ENCODE assay signal across 8 cellular contexts in genomic region chr17:4143563-4144410, GRCh38. TPM values are rescaled to one million over a fixed set of nuclear protein-coding genes. Genes with fewer than 3 reads are reported as not detected.
DNase-seq lines count a peak whose midpoint lies in the region; ATAC-seq and TF ChIP-seq lines count a peak whose summit lies in the region.

No MANE protein-coding gene starts in this region.

- peaks cover 21% of the 10 kb centered on the region for H3K4me1 Mint-ChIP-seq in Calu3 (ENCODE audit: low read depth, unreplicated experiment)

- H3K9ac ChIP-seq in HUES64 (ENCODE audit: low read depth, low read length) (peak overlapping the region; percentile 84), OCI-LY1 (ENCODE audit: low read length) (peak overlapping the region; percentile 92)

- no peak for TF ChIP-seq CTCF in Calu3 (IDR thresholded peaks at IDR 0.05; ENCODE audit: unreplicated experiment)
- TF ChIP-seq CTCF in OCI-LY1 (IDR thresholded peaks at IDR 0.05; ENCODE audit: low read length): no peak
- TF ChIP-seq CTCF in epithelial cell of esophagus (IDR thresholded peaks at IDR 0.05; ENCODE audit: insufficient read depth, low read depth, low read length, missing control alignments): no peak

- H3K4me3 ChIP-seq in HUES64 (ENCODE audit: low read length) (peak overlapping the region; percentile 88), OCI-LY1 (ENCODE audit: low read depth, low read length, poor library complexity, severe bottlenecking) (peak overlapping the region; percentile 95), epithelial cell of esophagus (ENCODE audit: low read length) (peak overlapping the region; percentile 92)

- H2AFZ ChIP-seq in OCI-LY1 (ENCODE audit: low read length): no peak overlapping the region

- WGBS in HUES64: 3% methylated on average over 69 of the region's 69 CpGs

- DNase-seq in Calu3 (peak; percentile 76), activated T-cell treated with anti-CD3 and anti-CD28 coated beads for 24 hours (ENCODE audit: low read depth) (peak; percentile 85), epithelial cell of esophagus (ENCODE audit: low read depth) (peak; percentile 94), middle frontal gyrus (ENCODE audit: extremely low spot score, low spot score) (peak; percentile 76)
- peak; percentile 81 to 85 for DNase-seq in stimulated activated CD8-positive, alpha-beta memory T cell treated with anti-CD3 and anti-CD28 coated beads, Interleukin-15, amount 100 ng/mL, for 48 hours (ENCODE audit: low read depth in 2 of 2)

- BruUV-seq in Calu3 (replicated peaks; lab: Mats Ljungman, UMichigan): no TSS peak

- H3F3A ChIP-seq in OCI-LY1 (ENCODE audit: insufficient read depth, low read length): no peaks in the 10 kb centered on the region

- peaks cover 6% of the 10 kb centered on the region; the same call in 1 of the 2 replicates for H3K4me1 ChIP-seq in HUES64 (ENCODE audit: insufficient read depth, low read length)
- peaks cover 39% of the 10 kb centered on the region for H3K4me1 ChIP-seq in OCI-LY1 (ENCODE audit: insufficient read depth, low read length, severe bottlenecking)

- H3K27me3 ChIP-seq in HUES64 (ENCODE audit: insufficient read depth, low read length): no peaks in the 10 kb centered on the region
- H3K27me3 ChIP-seq in OCI-LY1 (ENCODE audit: insufficient read depth, low read length): no peaks in the 10 kb centered on the region

- H3K27me3 Mint-ChIP-seq in Calu3 (ENCODE audit: unreplicated experiment): no peaks in the 10 kb centered on the region

- peak; percentile 69 for ATAC-seq in GM21447 (IDR thresholded peaks at IDR 0.05; ENCODE audit: unreplicated experiment)

- peak overlapping the region; percentile 99 for H3K27ac Mint-ChIP-seq in Calu3 (ENCODE audit: unreplicated experiment)

- H3K9me3 ChIP-seq in HUES64 (ENCODE audit: insufficient read depth, low read depth, low read length) (no peaks in the 10 kb centered on the region), OCI-LY1 (ENCODE audit: low read length) (no peaks in the 10 kb centered on the region)

- peak overlapping the region; percentile 90 for H3K4me3 Mint-ChIP-seq in Calu3 (ENCODE audit: low read depth, unreplicated experiment)

- H3K36me3 ChIP-seq in HUES64 (ENCODE audit: insufficient read depth, low read length) (no peaks in the 10 kb centered on the region; the same call in 1 of the 2 replicates), OCI-LY1 (ENCODE audit: insufficient read depth, low read length) (peaks cover 8% of the 10 kb centered on the region; the same call in 1 of the 2 replicates)

- no peaks in the 10 kb centered on the region for H3K9me2 ChIP-seq in OCI-LY1 (ENCODE audit: low read depth, low read length)

- intact Hi-C loops in Calu3 (cut with micrococcal nuclease; ENCODE audit: unreplicated experiment): no loop called here

- CTCF ChIA-PET in Calu3 (lab: Charles Lee): interaction anchor here (0.6 to 0.8 kb wide), 3 partner anchors 18 to 695 kb away, joined by 3 to 5 read pairs (median 4); no protein-coding TSS in a partner anchor

- peaks cover 31% of the 10 kb centered on the region for H3K79me2 ChIP-seq in OCI-LY1 (ENCODE audit: insufficient read depth, low read length)

- no peaks in the 10 kb centered on the region for H3K9me3 Mint-ChIP-seq in Calu3 (ENCODE audit: low read depth, unreplicated experiment)

- H3K27ac ChIP-seq in HUES64 (ENCODE audit: low read depth, low read length) (peak overlapping the region; percentile 86), OCI-LY1 (ENCODE audit: low read depth, low read length, poor library complexity, severe bottlenecking) (peak overlapping the region; percentile 88)

- H4K20me1 ChIP-seq in OCI-LY1 (ENCODE audit: insufficient read depth, low read length): no peaks in the 10 kb centered on the region

- peaks cover 37% of the 10 kb centered on the region for H3K36me3 Mint-ChIP-seq in Calu3 (ENCODE audit: insufficient read depth, unreplicated experiment)

- H3K4me2 ChIP-seq in OCI-LY1 (ENCODE audit: low read length): peak overlapping the region; percentile 84

RNA-seq across cellular contexts. Expression of gene CYB5D2, which starts 0.8 kb away (rescaled TPM):
- 3.3 and 4.1 TPM in 2 replicates for total RNA-seq in Calu3 (2022)
- polyA plus RNA-seq in HUES64 (2013, experiment 1 of 2): 9.3 TPM
- polyA plus RNA-seq in HUES64 (2013, experiment 2 of 2): 8.5 TPM

RNA-seq across cellular contexts. Expression of gene ZZEF1, which starts 1.0 kb away (rescaled TPM):
- 25.3 and 25.9 TPM in 2 replicates for total RNA-seq in Calu3 (2022)
- 7.6 TPM for polyA plus RNA-seq in HUES64 (2013, experiment 1 of 2)
- 6.9 TPM for polyA plus RNA-seq in HUES64 (2013, experiment 2 of 2)

Comparison
In these comparisons a context has a peak if more than half of its experiments do, and no peak if none do; other contexts are left out.
1. Peak in every context shown above with its lines: DNase-seq, ATAC-seq, H3K4me3 ChIP-seq and H3K27ac ChIP-seq.